In genomic region chr6:34890526-34890910, GRCh38 we compare ENCODE assay signal across 9 cellular contexts. TPM values are rescaled to one million over a fixed set of nuclear protein-coding genes. Genes with fewer than 3 reads are reported as not detected.
DNase-seq lines count a peak whose midpoint lies in the region; ATAC-seq and TF ChIP-seq lines count a peak whose summit lies in the region.
"Had no signal": no experiment of that assay in that cellular context is flagged by ENCODE, and none has a peak within 500 bp of the region (broad histone marks: within the 10 kb centered on the region; RNA-seq: fewer than 3 reads in every experiment).

No MANE protein-coding gene starts in this region.

- H3K4me1 ChIP-seq in iPS-18a (ENCODE audit: control insufficient read depth, low read depth, low read length) (peaks cover 4% of the 10 kb centered on the region), stomach (peaks cover 34 to 63% (median 53%) of the 10 kb centered on the region in 4 donors)

- no peak for ATAC-seq in activated CD8-positive, alpha-beta T cell treated with anti-CD3 and anti-CD28 coated beads for 36 hours
- no peak for ATAC-seq in HG03175 (IDR thresholded peaks at IDR 0.05; ENCODE audit: unreplicated experiment)
- ATAC-seq in GM19452 (IDR thresholded peaks at IDR 0.05; ENCODE audit: unreplicated experiment) = no peak

- peaks cover 3% of the 10 kb centered on the region for H3K36me3 Mint-ChIP-seq in T-helper 2 cell treated with Interferon-gamma antibody and Interleukin-4, amounts not matched to agents 5 μg/mL and 100 μg/mL, for 36 hours (ENCODE audit: low read depth)
- peaks cover 3% of the 10 kb centered on the region for H3K36me3 Mint-ChIP-seq in activated CD8-positive, alpha-beta T cell treated with anti-CD3 and anti-CD28 coated beads for 36 hours (ENCODE audit: low read depth)

- WGBS in stomach, 5 donors = 31 to 38% (median 32%) methylated on average over 7 of the region's 7 CpGs

- POLR2A ChIA-PET in activated CD8-positive, alpha-beta T cell treated with anti-CD3 and anti-CD28 coated beads for 36 hours (lab: Charles Lee) = interaction anchor here (1.4 kb wide), 1 partner anchor 11 kb away, joined by 6 read pairs; no protein-coding TSS in a partner anchor

- no peaks in the 10 kb centered on the region for H3K9me3 Mint-ChIP-seq in T-helper 2 cell treated with Interferon-gamma antibody and Interleukin-4, amounts not matched to agents 5 μg/mL and 100 μg/mL, for 36 hours
- no peaks in the 10 kb centered on the region for H3K9me3 Mint-ChIP-seq in activated CD8-positive, alpha-beta T cell treated with anti-CD3 and anti-CD28 coated beads for 36 hours

- H3K27me3 ChIP-seq in iPS-18a (ENCODE audit: control insufficient read depth, insufficient read depth, low read length) = no peaks in the 10 kb centered on the region
- H3K27me3 ChIP-seq in stomach = no peaks in the 10 kb centered on the region

- intact Hi-C loops in activated CD8-positive, alpha-beta T cell treated with anti-CD3 and anti-CD28 coated beads for 36 hours (cut with micrococcal nuclease) = no loop called here
- intact Hi-C loops in stomach (cut with DNase I; ENCODE audit: low total_unique reads) = no loop called here

- no peak for TF ChIP-seq EP300 in stomach (IDR thresholded peaks at IDR 0.05)

- H3K4me3 Mint-ChIP-seq in T-helper 2 cell treated with Interferon-gamma antibody and Interleukin-4, amounts not matched to agents 5 μg/mL and 100 μg/mL, for 36 hours = peak overlapping the region; percentile 98
- H3K4me3 Mint-ChIP-seq in activated CD8-positive, alpha-beta T cell treated with anti-CD3 and anti-CD28 coated beads for 36 hours = peak overlapping the region; percentile 100

- H3K36me3 ChIP-seq in iPS-18a (ENCODE audit: control insufficient read depth, low read depth, low read length) (no peaks in the 10 kb centered on the region), stomach (peaks cover 0 to 6% (median 0%) of the 10 kb centered on the region in 4 donors)

- no peak for TF ChIP-seq POLR2A in stomach (IDR thresholded peaks at IDR 0.05)

- H3K27me3 Mint-ChIP-seq in T-helper 2 cell treated with Interferon-gamma antibody and Interleukin-4, amounts not matched to agents 5 μg/mL and 100 μg/mL, for 36 hours (ENCODE audit: low read depth) = peaks cover 10% of the 10 kb centered on the region
- H3K27me3 Mint-ChIP-seq in activated CD8-positive, alpha-beta T cell treated with anti-CD3 and anti-CD28 coated beads for 36 hours = no peaks in the 10 kb centered on the region

- peaks cover 15% of the 10 kb centered on the region for H3K4me1 Mint-ChIP-seq in T-helper 2 cell treated with Interferon-gamma antibody and Interleukin-4, amounts not matched to agents 5 μg/mL and 100 μg/mL, for 36 hours (ENCODE audit: low read depth)
- peaks cover 21% of the 10 kb centered on the region for H3K4me1 Mint-ChIP-seq in activated CD8-positive, alpha-beta T cell treated with anti-CD3 and anti-CD28 coated beads for 36 hours (ENCODE audit: low read depth)

- CTCF ChIA-PET in activated CD8-positive, alpha-beta T cell treated with anti-CD3 and anti-CD28 coated beads for 36 hours (lab: Charles Lee) = interaction anchor here (0.8 to 1.6 kb wide), 4 partner anchors 8 to 559 kb away, joined by 3 to 6 read pairs (median 4); no protein-coding TSS in a partner anchor

- TF ChIP-seq CTCF in activated CD8-positive, alpha-beta T cell treated with anti-CD3 and anti-CD28 coated beads for 36 hours (IDR thresholded peaks at IDR 0.05) = no peak
- no peak for TF ChIP-seq CTCF in stomach (IDR thresholded peaks at IDR 0.05)

- H3K9ac ChIP-seq in iPS-18a (ENCODE audit: low read length) = peak overlapping the region; percentile 69

- peak overlapping the region; percentile 99 for H3K4me3 ChIP-seq in iPS-18a (ENCODE audit: low read length)
- H3K4me3 ChIP-seq in stomach = peak overlapping the region; percentile 90 to 98 (median 91)

- H3K27ac ChIP-seq in iPS-18a (ENCODE audit: low read length) (no peak overlapping the region), stomach (peak overlapping the region in 4 of 5 donors; percentile 92 to 97 (median 92))

- no peak for DNase-seq in T-helper 2 cell treated with Interferon-gamma antibody and Interleukin-4, amounts not matched to agents 5 μg/mL and 100 μg/mL, for 36 hours (ENCODE audit: low spot score)
- DNase-seq in T-helper 2 cell = no peak
- DNase-seq in activated CD8-positive, alpha-beta T cell treated with anti-CD3 and anti-CD28 coated beads for 36 hours = no peak
- DNase-seq in stomach = no peak
- DNase-seq in NCI-H226 = no peak
- DNase-seq: activated effector memory CD4-positive, alpha-beta T cell treated with anti-CD3 and anti-CD28 coated beads, Interleukin-2, amount 50 U/mL, for 16 hours had no signal

- no peaks in the 10 kb centered on the region for H3K9me3 ChIP-seq in iPS-18a (ENCODE audit: control insufficient read depth, low read depth, low read length)
- no peaks in the 10 kb centered on the region for H3K9me3 ChIP-seq in stomach

- no peak overlapping the region for H3K27ac Mint-ChIP-seq in T-helper 2 cell treated with Interferon-gamma antibody and Interleukin-4, amounts not matched to agents 5 μg/mL and 100 μg/mL, for 36 hours
- H3K27ac Mint-ChIP-seq in activated CD8-positive, alpha-beta T cell treated with anti-CD3 and anti-CD28 coated beads for 36 hours = no peak overlapping the region

RNA-seq across cellular contexts. Expression of gene ANKS1A, which starts 1.5 kb away (rescaled TPM):
- 1 to 10 TPM; 6.0 to 6.7 TPM for total RNA-seq in activated CD8-positive, alpha-beta T cell treated with anti-CD3 and anti-CD28 coated beads for 36 hours
- 10 to 100 TPM; 20.0 to 40.6 (median 23.9) TPM for total RNA-seq in stomach
- polyA plus RNA-seq in stomach = 1 to 10 TPM; 6.1 to 7.0 (median 6.7) TPM

RNA-seq across cellular contexts. Expression of gene TAF11, which starts 2.7 kb away (rescaled TPM):
- 10 to 100 TPM; 29.3 to 29.4 TPM for total RNA-seq in activated CD8-positive, alpha-beta T cell treated with anti-CD3 and anti-CD28 coated beads for 36 hours
- 10 to 100 TPM in 3 of 5 donors, 1 to 10 TPM in 2; 4.9 to 29.9 (median 11.9) TPM for total RNA-seq in stomach
- 10 to 100 TPM; 26.8 to 40.8 (median 28.1) TPM for polyA plus RNA-seq in stomach
